ENCODE assay signal across 8 cellular contexts in the genomic region with DNA sequence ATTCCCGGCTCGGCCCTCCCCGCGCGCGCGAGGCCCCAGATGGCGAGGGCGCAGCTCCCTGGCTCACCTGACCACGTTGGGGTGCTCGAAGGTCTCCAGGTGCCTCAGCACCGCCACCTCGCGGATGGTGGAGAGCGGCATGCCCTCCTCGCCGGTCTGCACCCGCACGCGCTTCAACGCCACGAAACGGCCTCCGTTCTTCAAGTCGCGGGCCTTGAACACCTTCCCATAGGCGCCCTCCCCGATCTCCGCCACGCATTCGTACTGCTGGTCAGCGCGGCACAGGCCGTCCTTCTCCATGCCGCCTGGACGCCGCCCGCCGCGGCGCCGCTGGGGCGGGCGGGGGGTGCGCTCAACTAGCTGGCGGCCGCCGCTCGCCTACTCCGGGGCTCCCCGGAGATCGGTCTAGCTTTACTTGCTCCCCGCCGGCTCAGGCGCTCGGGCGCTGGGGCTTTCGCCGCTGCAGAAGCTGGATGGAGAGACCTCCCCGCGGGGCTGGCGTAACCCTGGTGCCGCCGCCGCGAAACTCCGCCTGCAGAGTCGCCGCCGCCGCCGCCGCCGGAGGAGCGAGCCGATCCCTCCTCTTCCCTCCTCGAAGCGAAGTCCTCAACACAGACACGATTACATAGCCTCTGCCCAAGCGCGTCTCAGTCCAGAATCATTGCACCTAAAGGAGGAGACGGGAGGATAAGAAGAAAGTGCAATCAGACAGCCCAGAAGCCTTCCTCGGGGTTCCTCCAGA. TPM values are rescaled to one million over a fixed set of nuclear protein-coding genes. Genes with fewer than 3 reads are reported as not detected.
DNase-seq lines count a peak whose midpoint lies in the region; ATAC-seq and TF ChIP-seq lines count a peak whose summit lies in the region.

No MANE protein-coding gene starts in this region.

- peaks cover 6% of the 10 kb centered on the region; the same call in 1 of the 2 replicates for H3K4me1 ChIP-seq in IMR-90 (ENCODE audit: control insufficient read depth, insufficient read depth, low read length)
- H3K4me1 ChIP-seq in neural progenitor cell: peaks cover 7% of the 10 kb centered on the region

- in situ Hi-C loops in IMR-90 (cut with MboI; ENCODE audit: low sequenced_read_pairs): loop anchor here (5.0 kb wide), 2 partner anchors 136 to 219 kb away; no protein-coding TSS in a partner anchor

- H3K9ac ChIP-seq in IMR-90 (ENCODE audit: low read depth, low read length) (peak overlapping the region; percentile 98), neural progenitor cell (no peak overlapping the region)

- peak overlapping the region; percentile 100 for H3K23ac ChIP-seq in IMR-90 (ENCODE audit: low read depth, low read length)

- peak; percentile 32; the same call in 1 of the 2 replicates for TF ChIP-seq POLR2A in IMR-90 (IDR thresholded peaks at IDR 0.05; ENCODE audit: low read depth, low read length)

- H3K4me2 ChIP-seq in IMR-90 (ENCODE audit: low read depth, low read length) (peak overlapping the region; percentile 96), neural progenitor cell (peak overlapping the region; percentile 83)

- H3K4me1 Mint-ChIP-seq in activated T-helper 2 cell treated with anti-CD3 and anti-CD28 coated beads, Interferon-gamma antibody, Interleukin-2, Interleukin-4, amounts not matched to agents 10 μg/mL and 5 μg/mL and 100 μg/mL, durations not matched to agents 14 hours and 24 hours and 36 hours (ENCODE audit: low read depth): peaks cover 40% of the 10 kb centered on the region
- H3K4me1 Mint-ChIP-seq in neural progenitor cell: peaks cover 28% of the 10 kb centered on the region

- peaks cover 8% of the 10 kb centered on the region for H3K79me2 ChIP-seq in neural progenitor cell (ENCODE audit: low read depth)

- DNase-seq in DMS53 (lab: John Stamatoyannopoulos, UW) (peak; percentile 96), IMR-90 (peak; percentile 74), RKO (ENCODE audit: low spot score) (peak; percentile 89), fibroblast of the conjunctiva (ENCODE audit: low read depth) (peak; percentile 72), neural progenitor cell (ENCODE audit: low spot score) (peak; percentile 90), substantia nigra (lab: John Stamatoyannopoulos, UW) (peak; percentile 13 to 91 (median 70))
- DNase-seq in activated T-helper 2 cell treated with anti-CD3 and anti-CD28 coated beads, Interferon-gamma antibody, Interleukin-2, Interleukin-4, amounts not matched to agents 10 μg/mL and 5 μg/mL and 100 μg/mL, durations not matched to agents 14 hours and 24 hours and 36 hours (ENCODE audit: low spot score): peak; percentile 87

- H3K18ac ChIP-seq in IMR-90 (ENCODE audit: low read depth, low read length): peak overlapping the region; percentile 96

- intact Hi-C loops in IMR-90 (cut with micrococcal nuclease): loop anchor here (1.0 to 5.0 kb wide), 5 partner anchors 66 to 394 kb away; partner anchors contain the start of gene HEPACAM2
- intact Hi-C loops in activated T-helper 2 cell treated with anti-CD3 and anti-CD28 coated beads, Interferon-gamma antibody, Interleukin-2, Interleukin-4, amounts not matched to agents 10 μg/mL and 5 μg/mL and 100 μg/mL, durations not matched to agents 14 hours and 24 hours and 36 hours (cut with micrococcal nuclease): loop anchor here (1.0 to 5.0 kb wide), 7 partner anchors 36 to 306 kb away; partner anchors contain the start of genes PEX1 and RBM48

- peaks cover 7% of the 10 kb centered on the region for H3K36me3 ChIP-seq in IMR-90 (ENCODE audit: control insufficient read depth, insufficient read depth, low read length)
- H3K36me3 ChIP-seq in neural progenitor cell: no peaks in the 10 kb centered on the region

- H3K4me3 ChIP-seq in IMR-90 (ENCODE audit: insufficient read depth, low read depth, low read length) (peak overlapping the region; percentile 98), neural progenitor cell (peak overlapping the region; percentile 67)

- BruUV-seq in IMR-90 (replicated peaks; lab: Mats Ljungman, UMichigan): no TSS peak

- peak overlapping the region; percentile 72 for H4K5ac ChIP-seq in IMR-90 (ENCODE audit: low read depth, low read length)

- CTCF ChIA-PET in IMR-90 (lab: Yijun Ruan, JAX): interaction anchor here (0.6 to 1.1 kb wide), 5 partner anchors 67 to 212 kb away, joined by 3 to 4 read pairs (median 4); no protein-coding TSS in a partner anchor

- H3K4ac ChIP-seq in IMR-90 (ENCODE audit: low read depth, low read length): peak overlapping the region; percentile 97

- TF ChIP-seq RAD21 in IMR-90 (IDR thresholded peaks at IDR 0.05; ENCODE audit: low read length): peak; percentile 71

- H3K27ac ChIP-seq in IMR-90 (ENCODE audit: insufficient read depth, low read length) (peak overlapping the region; percentile 98), neural progenitor cell (peak overlapping the region; percentile 40), substantia nigra (ENCODE audit: low read depth, low read length, poor library complexity, severe bottlenecking) (peak overlapping the region; percentile 84)

- peak overlapping the region; percentile 85 for H2BK120ac ChIP-seq in IMR-90 (ENCODE audit: low read depth, low read length)

- no peaks in the 10 kb centered on the region for H3K27me3 Mint-ChIP-seq in activated T-helper 2 cell treated with anti-CD3 and anti-CD28 coated beads, Interferon-gamma antibody, Interleukin-2, Interleukin-4, amounts not matched to agents 10 μg/mL and 5 μg/mL and 100 μg/mL, durations not matched to agents 14 hours and 24 hours and 36 hours (ENCODE audit: low read depth)
- H3K27me3 Mint-ChIP-seq in neural progenitor cell (ENCODE audit: insufficient read depth, low read depth): peaks cover 8% of the 10 kb centered on the region

- H2AK5ac ChIP-seq in IMR-90 (ENCODE audit: low read depth, low read length): peak overlapping the region; percentile 89

- H2AK9ac ChIP-seq in IMR-90 (replicated peaks; ENCODE audit: low read depth, low read length, poor library complexity): peak overlapping the region; percentile 87

- POLR2A ChIA-PET in IMR-90 (lab: Charles Lee; ENCODE audit: unreplicated experiment): interaction anchor here (0.7 to 0.9 kb wide), 2 partner anchors 10 to 449 kb away, joined by 3 to 4 read pairs; no protein-coding TSS in a partner anchor

- H3K14ac ChIP-seq in IMR-90 (replicated peaks; ENCODE audit: low read depth, low read length): peak overlapping the region; percentile 99

- H3K9me3 ChIP-seq in IMR-90 (ENCODE audit: control insufficient read depth, insufficient read depth, low read length) (no peaks in the 10 kb centered on the region), neural progenitor cell (ENCODE audit: low read depth) (no peaks in the 10 kb centered on the region)

- dilution Hi-C loops in IMR-90 (cut with HindIII; ENCODE audit: low sequenced_read_pairs, unreplicated experiment): no loop called here

- H2AFZ ChIP-seq in IMR-90 (replicated peaks; ENCODE audit: low read length, poor library complexity) (peak overlapping the region; percentile 81), neural progenitor cell (replicated peaks) (peak overlapping the region; percentile 99)

- peak overlapping the region; percentile 98 for H3K56ac ChIP-seq in IMR-90 (ENCODE audit: extremely low read depth, insufficient read depth, low read length)

- H2BK5ac ChIP-seq in IMR-90 (ENCODE audit: low read depth, low read length, poor library complexity, severe bottlenecking): peak overlapping the region; percentile 93

- H3K36me3 Mint-ChIP-seq in activated T-helper 2 cell treated with anti-CD3 and anti-CD28 coated beads, Interferon-gamma antibody, Interleukin-2, Interleukin-4, amounts not matched to agents 10 μg/mL and 5 μg/mL and 100 μg/mL, durations not matched to agents 14 hours and 24 hours and 36 hours (ENCODE audit: low read depth): peaks cover 62% of the 10 kb centered on the region
- H3K36me3 Mint-ChIP-seq in neural progenitor cell: peaks cover 31% of the 10 kb centered on the region

- peak overlapping the region; percentile 80 to 93; a peak in 3 of 4 replicates for H4K8ac ChIP-seq in IMR-90 (ENCODE audit: low read depth in 2 of 2, low read length in 2 of 2)

- peaks cover 0 to 26% of the 10 kb centered on the region in 2 experiments; a peak in 2 of 4 replicates for H3K79me1 ChIP-seq in IMR-90 (ENCODE audit: low read depth in 1 of 2, low read length in 2 of 2)

- 1% methylated on average over 21 of the region's 83 CpGs; no CpG with 5 or more reads in 1 of the 2 experiments for WGBS in IMR-90 (ENCODE audit: extremely low coverage in 2 of 2, insufficient read length in 1 of 2), 2 experiments

- peak overlapping the region; percentile 98 for H3K27ac Mint-ChIP-seq in activated T-helper 2 cell treated with anti-CD3 and anti-CD28 coated beads, Interferon-gamma antibody, Interleukin-2, Interleukin-4, amounts not matched to agents 10 μg/mL and 5 μg/mL and 100 μg/mL, durations not matched to agents 14 hours and 24 hours and 36 hours
- peak overlapping the region; percentile 97 for H3K27ac Mint-ChIP-seq in neural progenitor cell

- H2BK15ac ChIP-seq in IMR-90 (ENCODE audit: low read depth, low read length): peak overlapping the region; percentile 77; the same call in 2 of the 3 replicates

- peak overlapping the region; percentile 88 for H2BK20ac ChIP-seq in IMR-90 (ENCODE audit: low read depth, low read length)

- H4K20me1 ChIP-seq in IMR-90 (ENCODE audit: insufficient read depth, low read length) (peaks cover 39% of the 10 kb centered on the region), neural progenitor cell (ENCODE audit: low read depth) (no peaks in the 10 kb centered on the region)

- peak overlapping the region; percentile 94 for H3K4me3 Mint-ChIP-seq in activated T-helper 2 cell treated with anti-CD3 and anti-CD28 coated beads, Interferon-gamma antibody, Interleukin-2, Interleukin-4, amounts not matched to agents 10 μg/mL and 5 μg/mL and 100 μg/mL, durations not matched to agents 14 hours and 24 hours and 36 hours (ENCODE audit: low read depth)
- peak overlapping the region; percentile 96 for H3K4me3 Mint-ChIP-seq in neural progenitor cell

- H4K91ac ChIP-seq in IMR-90 (ENCODE audit: insufficient read depth, low read depth, low read length): peak overlapping the region; percentile 97

- TF ChIP-seq CTCF in IMR-90 (conservative IDR thresholded peaks at IDR 0.05; ENCODE audit: low read depth, low read length) (peak; percentile 58), neural progenitor cell (IDR thresholded peaks at IDR 0.05) (peak; percentile 74)

- no peaks in the 10 kb centered on the region for H3K9me3 Mint-ChIP-seq in activated T-helper 2 cell treated with anti-CD3 and anti-CD28 coated beads, Interferon-gamma antibody, Interleukin-2, Interleukin-4, amounts not matched to agents 10 μg/mL and 5 μg/mL and 100 μg/mL, durations not matched to agents 14 hours and 24 hours and 36 hours
- peaks cover 2% of the 10 kb centered on the region for H3K9me3 Mint-ChIP-seq in neural progenitor cell

- H3K27me3 ChIP-seq in IMR-90 (ENCODE audit: control insufficient read depth, insufficient read depth, low read length) (no peaks in the 10 kb centered on the region), neural progenitor cell (peaks cover 61% of the 10 kb centered on the region)

- H3K9me1 ChIP-seq in IMR-90 (ENCODE audit: insufficient read depth, low read length): 0 out of 2 replicates have a peak, but pooled peaks cover 3% of the 10 kb centered on the region

- peak; percentile 73 for ATAC-seq in GM21528 (IDR thresholded peaks at IDR 0.05; ENCODE audit: low FRiP score, unreplicated experiment)
- peak; percentile 3 for ATAC-seq in IMR-90 (ENCODE audit: low read depth)

- H3F3A ChIP-seq in neural progenitor cell (ENCODE audit: low read depth): peaks cover 33% of the 10 kb centered on the region

RNA-seq across cellular contexts. Expression of gene CDK6, which starts 3.2 kb away (rescaled TPM):
- 131 and 195 TPM in 2 replicates for total RNA-seq in IMR-90 (2012; rRNA removed)
- 21.5 and 22.2 TPM in 2 replicates for polyA plus RNA-seq in IMR-90 (2012; rRNA removed)
- 13.8 and 26.3 TPM in 2 replicates for polyA plus RNA-seq in IMR-90 (2012; cell fraction: cytosol; rRNA removed)
- polyA plus RNA-seq in IMR-90 (2012; cell fraction: nucleus; rRNA removed; ENCODE audit: low replicate concordance): 36.7 and 50.1 TPM in 2 replicates
- total RNA-seq in activated T-helper 2 cell treated with anti-CD3 and anti-CD28 coated beads, Interferon-gamma antibody, Interleukin-2, Interleukin-4, amounts not matched to agents 10 μg/mL and 5 μg/mL and 100 μg/mL, durations not matched to agents 14 hours and 24 hours and 36 hours: 254 and 265 TPM in 2 replicates
- 3.6 and 6.0 TPM in 2 replicates for total RNA-seq in neural progenitor cell (ENCODE audit: low replicate concordance)

Comparison
In these comparisons a context has a peak if more than half of its experiments do, and no peak if none do; other contexts are left out.
1. Peak in every context shown above with its lines: DNase-seq, ATAC-seq, H3K4me3 ChIP-seq and H3K27ac ChIP-seq.
2. H3K27ac ChIP-seq: peak in every context shown above with its lines; median percentile 98 in IMR-90; 84 in substantia nigra; 40 in neural progenitor cell.
3. RNA of gene CDK6, which starts 3.2 kb away (total RNA-seq): 254 to 265 TPM in activated T-helper 2 cell treated with anti-CD3 and anti-CD28 coated beads, Interferon-gamma antibody, Interleukin-2, Interleukin-4, amounts not matched to agents 10 μg/mL and 5 μg/mL and 100 μg/mL, durations not matched to agents 14 hours and 24 hours and 36 hours and 131 to 195 TPM in IMR-90; 3.6 to 6.0 TPM in neural progenitor cell; every median in the first group is over 10 times any median in the second.